8 cellular contexts compared by ENCODE assay signal in the genomic region with DNA sequence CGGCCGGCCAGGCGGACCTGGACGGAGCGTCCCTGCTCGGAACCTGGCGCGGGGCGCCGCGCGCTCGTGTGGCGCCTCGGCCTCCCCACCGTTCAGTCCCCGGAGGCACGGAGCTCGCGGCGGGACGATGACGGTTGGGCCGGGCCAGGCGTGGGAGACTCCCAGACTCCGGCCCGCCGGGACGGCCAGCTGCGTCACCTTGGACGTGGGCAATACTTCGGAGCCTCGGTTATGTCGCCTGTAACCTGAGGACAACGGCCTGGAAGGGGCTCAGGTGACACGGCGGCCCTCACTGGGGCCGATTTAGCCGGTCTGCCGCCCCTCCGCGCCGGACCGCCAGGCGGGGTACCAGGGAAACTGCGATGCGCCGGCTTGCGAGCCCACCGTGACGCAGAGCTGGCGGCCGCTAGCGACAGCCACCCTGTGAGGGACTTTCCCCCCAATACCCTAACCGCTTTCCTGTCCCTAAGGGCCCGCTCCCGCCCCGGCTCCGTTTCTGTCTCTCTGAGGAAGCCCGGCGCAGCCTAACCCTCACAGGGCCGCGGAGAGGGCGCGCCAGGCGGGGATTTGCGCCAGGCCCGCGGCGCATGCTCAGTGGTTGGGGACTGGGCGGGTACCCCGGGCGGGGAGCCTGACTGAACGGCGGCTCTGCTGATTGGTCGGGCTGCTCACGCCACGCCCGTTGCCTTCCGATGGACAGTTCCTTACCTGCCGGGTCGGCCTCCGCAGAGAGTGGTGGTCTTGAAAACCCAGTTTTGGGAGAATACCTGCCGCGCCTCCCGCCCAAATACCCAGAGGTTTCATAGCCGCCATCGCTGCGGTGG.
DNase-seq lines count a peak whose midpoint lies in the region; ATAC-seq and TF ChIP-seq lines count a peak whose summit lies in the region.

No MANE protein-coding gene starts in this region.

- H3K27ac ChIP-seq in right atrium auricular region (peak overlapping the region; percentile 97 to 98), psoas muscle (peak overlapping the region; percentile 83), urinary bladder (ENCODE audit: low read depth) (peak overlapping the region; percentile 90)

- H3K36me3 Mint-ChIP-seq in T-helper 17 cell (ENCODE audit: low read depth), result peaks cover 4% of the 10 kb centered on the region

- TF ChIP-seq CTCF in GM10248 (IDR thresholded peaks at IDR 0.05; ENCODE audit: control extremely low read depth, extremely low read depth, low read depth, missing control alignments) (no peak), right atrium auricular region (IDR thresholded peaks at IDR 0.05) (peak in 1 of 2 donors; percentile 47), psoas muscle (IDR thresholded peaks at IDR 0.05) (no peak)

- intact Hi-C loops in psoas muscle (cut with DNase I), result no loop called here

- H3K4me1 ChIP-seq in right atrium auricular region (peaks cover 0 to 24% of the 10 kb centered on the region in 2 donors), psoas muscle (no peaks in the 10 kb centered on the region), urinary bladder (ENCODE audit: insufficient read depth) (no peaks in the 10 kb centered on the region)

- peak overlapping the region; percentile 99 for H3K27ac Mint-ChIP-seq in T-helper 17 cell

- H3K36me3 ChIP-seq in right atrium auricular region (no peaks in the 10 kb centered on the region), psoas muscle (ENCODE audit: insufficient read depth in 1 of 2, low read depth in 1 of 2) (no peaks in the 10 kb centered on the region), urinary bladder (ENCODE audit: insufficient read depth) (no peaks in the 10 kb centered on the region)

- DNase-seq in GM10248 (ENCODE audit: extremely low spot score), result peak; percentile 97
- peak; percentile 85 for DNase-seq in NCI-H1105 treated with DMSO at 0.1 percent for 48 hours (lab: John Stamatoyannopoulos, UW)
- peak; percentile 91 to 93 (median 92) for DNase-seq in T-helper 17 cell
- DNase-seq in anterior cingulate cortex (lab: John Stamatoyannopoulos, UW), result peak; percentile 50 to 95 (median 88)
- DNase-seq in right atrium auricular region (ENCODE audit: low spot score), result peak; percentile 88
- peak; percentile 89 to 93 for DNase-seq in psoas muscle

- CTCF ChIA-PET in GM10248 (lab: Yijun Ruan, JAX), result interaction anchor here (0.9 to 1.7 kb wide), 2 partner anchors 13 to 182 kb away, joined by 3 read pairs; no protein-coding TSS in a partner anchor

- no peaks in the 10 kb centered on the region for H3K27me3 Mint-ChIP-seq in T-helper 17 cell

- POLR2A ChIA-PET in GM10248 (lab: Yijun Ruan, JAX), result no interaction called here

- peak; percentile 82 for ATAC-seq in HG02610 (IDR thresholded peaks at IDR 0.05; ENCODE audit: unreplicated experiment)
- peak; percentile 82 for ATAC-seq in T-helper 17 cell
- ATAC-seq in psoas muscle, result peak; percentile 95 to 99 (median 96)

- H3K4me1 Mint-ChIP-seq in T-helper 17 cell, result peaks cover 33% of the 10 kb centered on the region

- H3K4me3 ChIP-seq in right atrium auricular region (peak overlapping the region; percentile 75 to 89), psoas muscle (peak overlapping the region; percentile 75), urinary bladder (ENCODE audit: low read depth, low read length) (peak overlapping the region; percentile 67)

- H3K27me3 ChIP-seq in right atrium auricular region (no peaks in the 10 kb centered on the region), psoas muscle (ENCODE audit: insufficient read depth in 3 of 3, low read length in 2 of 3) (no peaks in the 10 kb centered on the region)

- H3K9me3 ChIP-seq in T-helper 17 cell (ENCODE audit: control insufficient read depth, low read length, poor library complexity, severe bottlenecking) (no peaks in the 10 kb centered on the region), right atrium auricular region (no peaks in the 10 kb centered on the region), psoas muscle (no peaks in the 10 kb centered on the region)

- H3K4me3 Mint-ChIP-seq in T-helper 17 cell, result peak overlapping the region; percentile 94

- 1% methylated on average over 76 to 89 of the region's 89 CpGs for WGBS in psoas muscle, 3 donors
- WGBS in urinary bladder, result under 1% methylated on average over 89 of the region's 89 CpGs

Comparison
In these comparisons a context has a peak if more than half of its experiments do, and no peak if none do; other contexts are left out.
1. Peak in every context shown above with its lines: DNase-seq, ATAC-seq, H3K4me3 ChIP-seq and H3K27ac ChIP-seq.